Comparison of ENCODE assay signal across 8 cellular contexts in genomic region chr15:82108489-82109078, GRCh38.
A peak's percentile ranks its signal among the peaks of the same experiment; 100 is the strongest.
DNase-seq lines count a peak whose midpoint lies in the region; ATAC-seq, FAIRE-seq and TF ChIP-seq lines count a peak whose summit lies in the region.

No MANE protein-coding gene starts in this region.

- H3K27ac Mint-ChIP-seq in glutamatergic neuron (ENCODE audit: unreplicated experiment): no peak overlapping the region

- DNase-seq in SJSA1 (ENCODE audit: low read depth in 1 of 2, low spot score in 2 of 2) (peak; percentile 73 to 77), glutamatergic neuron (peak; percentile 68), small intestine (peak; percentile 55), omental fat pad (ENCODE audit: low spot score) (no peak)
- DNase-seq in activated effector memory CD4-positive, alpha-beta T cell treated with Interleukin-2 at 50 U/mL for 16 hours: peak; percentile 48

- H3K27me3 Mint-ChIP-seq in glutamatergic neuron (ENCODE audit: unreplicated experiment): no peaks in the 10 kb centered on the region

- H3K4me3 Mint-ChIP-seq in glutamatergic neuron (ENCODE audit: unreplicated experiment): no peak overlapping the region

- no peaks in the 10 kb centered on the region for H3K4me1 Mint-ChIP-seq in glutamatergic neuron (ENCODE audit: low read depth, unreplicated experiment)

- H3K27ac ChIP-seq in C4-2B (no peak overlapping the region), SJSA1 (no peak overlapping the region), small intestine (ENCODE audit: low read depth in 1 of 2, low read length in 1 of 2) (no peak overlapping the region)

- no peak for FAIRE-seq in small intestine (lab: Jason Lieb, UNC)

- H3K4me1 ChIP-seq in SJSA1 (replicated peaks) (peaks cover 4% of the 10 kb centered on the region; the same call in 1 of the 2 replicates), small intestine (ENCODE audit: control insufficient read depth in 2 of 2, insufficient read depth in 1 of 2, low read depth in 1 of 2, low read length in 1 of 2) (no peaks in the 10 kb centered on the region)

- H3K36me3 Mint-ChIP-seq in glutamatergic neuron (ENCODE audit: unreplicated experiment): peaks cover 6% of the 10 kb centered on the region

- 21 to 55% (median 31%) methylated on average over 9 of the region's 9 CpGs for WGBS in small intestine, 3 donors

- H3K4me3 ChIP-seq in SJSA1: no peak overlapping the region
- no peak overlapping the region for H3K4me3 ChIP-seq in small intestine (ENCODE audit: low read depth in 1 of 2, low read length in 2 of 2)

- no peaks in the 10 kb centered on the region for H3K9me3 ChIP-seq in SJSA1 (replicated peaks)
- no peaks in the 10 kb centered on the region for H3K9me3 ChIP-seq in small intestine (ENCODE audit: control insufficient read depth, low read depth)

- H3K36me3 ChIP-seq in SJSA1 (no peaks in the 10 kb centered on the region), small intestine (ENCODE audit: control insufficient read depth in 2 of 2, insufficient read depth in 2 of 2, low read length in 2 of 2) (no peaks in the 10 kb centered on the region)

- H3K9me3 Mint-ChIP-seq in glutamatergic neuron (ENCODE audit: unreplicated experiment): peaks cover 10% of the 10 kb centered on the region

- peak; percentile 99 for TF ChIP-seq CTCF in C4-2B (conservative IDR thresholded peaks at IDR 0.05)
- TF ChIP-seq CTCF in glutamatergic neuron (IDR thresholded peaks at IDR 0.05; ENCODE audit: partially characterized antibody, unreplicated experiment): peak; percentile 60
- no peak for TF ChIP-seq CTCF in omental fat pad (IDR thresholded peaks at IDR 0.05)

- H3K27me3 ChIP-seq in SJSA1 (replicated peaks) (no peaks in the 10 kb centered on the region), small intestine (ENCODE audit: control insufficient read depth in 2 of 2, insufficient read depth in 2 of 2, low read length in 2 of 2) (no peaks in the 10 kb centered on the region)

- ATAC-seq in GM19372 (IDR thresholded peaks at IDR 0.05; ENCODE audit: low read depth, unreplicated experiment) (peak; percentile 80), HG03565 (IDR thresholded peaks at IDR 0.05; ENCODE audit: unreplicated experiment) (peak; percentile 79), omental fat pad (ENCODE audit: low FRiP score) (no peak)

Comparison
In these comparisons a context has a peak if more than half of its experiments do, and no peak if none do; other contexts are left out.
1. CTCF ChIP-seq: peak in C4-2B (single experiment) and glutamatergic neuron (single experiment); none in omental fat pad (0 of 3).